ENCODE assay signal across 8 cellular contexts in the genomic region with DNA sequence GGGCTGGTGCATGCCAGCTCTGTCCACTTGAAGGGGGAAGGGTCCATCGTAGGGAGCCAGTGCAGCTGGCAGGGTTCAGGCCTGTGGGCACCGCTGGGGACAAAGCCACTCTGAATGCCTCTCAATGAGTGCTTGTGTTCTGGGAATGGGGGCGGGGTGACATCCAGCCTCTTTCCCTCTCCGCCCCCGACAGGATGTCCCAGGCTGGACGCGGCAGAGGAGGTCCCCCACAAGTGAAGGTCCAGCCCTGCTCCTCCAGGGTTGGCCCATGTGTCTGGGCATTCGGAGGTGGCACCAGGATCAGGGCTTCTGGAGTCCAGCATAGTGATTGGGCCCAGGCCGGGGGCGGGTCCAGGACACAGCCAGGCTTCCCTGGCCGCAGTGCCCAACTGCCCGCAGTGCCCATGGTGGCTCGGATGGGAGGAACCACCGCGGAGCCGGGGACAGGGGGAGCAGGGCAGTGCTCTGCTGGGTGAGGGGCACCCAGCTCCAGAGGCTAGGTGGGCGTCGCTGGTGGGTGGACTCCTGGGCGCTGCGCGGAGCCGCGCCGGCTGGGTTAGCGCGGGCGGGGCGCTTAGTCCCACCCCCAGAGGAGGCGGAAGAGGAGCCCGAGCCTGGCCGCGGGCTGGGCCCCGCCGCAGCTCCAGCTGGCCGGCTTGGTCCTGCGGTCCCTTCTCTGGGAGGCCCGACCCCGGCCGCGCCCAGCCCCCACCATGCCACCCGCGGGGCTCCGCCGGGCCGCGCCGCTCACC. TPM values are rescaled to one million over a fixed set of nuclear protein-coding genes. Genes with fewer than 3 reads are reported as not detected.
DNase-seq lines count a peak whose midpoint lies in the region.

Gene SHISA4 (plus strand): TSS at position 617 of the 752 bp plus-strand sequence. CDS start 97 bp downstream, at position 714.

- H3K36me3 ChIP-seq in SJSA1 = peaks cover 7% of the 10 kb centered on the region

- peak; percentile 3 for DNase-seq in stimulated activated CD8-positive, alpha-beta memory T cell treated with anti-CD3 and anti-CD28 coated beads, Interleukin-12 subunit alpha, Interleukin-12 subunit beta, amount 100 ng/mL, for 4 hours (ENCODE audit: low read depth)
- no peak for DNase-seq in stimulated activated CD8-positive, alpha-beta memory T cell treated with anti-CD3 and anti-CD28 coated beads, Interleukin-4, amount 100 ng/mL, for 48 hours
- peak; percentile 85 for DNase-seq in SJSA1 (ENCODE audit: low read depth in 1 of 2, low spot score in 2 of 2)
- DNase-seq in dedifferentiated amniotic fluid mesenchymal stem cell (ENCODE audit: extremely low spot score) = peak; percentile 45
- no peak for DNase-seq in NCI-H1048 (lab: John Stamatoyannopoulos, UW)
- no peak for DNase-seq in NCI-H1930 (lab: John Stamatoyannopoulos, UW)

- H3K27me3 ChIP-seq in SJSA1 (replicated peaks) (no peaks in the 10 kb centered on the region), layer of hippocampus (ENCODE audit: control insufficient read depth, insufficient read depth, low read length) (no peaks in the 10 kb centered on the region)

- H3K27ac ChIP-seq in SJSA1 (peak within 1 kb of the TSS; percentile 23; the same call in 1 of the 2 replicates), layer of hippocampus (ENCODE audit: low read depth, low read length) (peak within 1 kb of the TSS; percentile 93), skin epidermis (peak within 1 kb of the TSS in 16 of 21 experiments; percentile 4 to 81 (median 58))

- peaks cover 45% of the 10 kb centered on the region for H3K4me1 ChIP-seq in SJSA1 (replicated peaks)

- H3K9me3 ChIP-seq in SJSA1 (replicated peaks) = no peaks in the 10 kb centered on the region

- H3K4me3 ChIP-seq in SJSA1 (peak within 1 kb of the TSS; percentile 62), skin epidermis (peak within 1 kb of the TSS; percentile 42 to 68 (median 63))

RNA-seq across cellular contexts. Expression of gene SHISA4, which starts in this region (rescaled TPM):
- 31.9 and 43.4 TPM in 2 replicates for total RNA-seq in SJSA1 (2014; rRNA removed; shearing (Covaris generic))

Comparison
In these comparisons a context has a peak if more than half of its experiments do, and no peak if none do; other contexts are left out.
1. DNase-seq: peak in stimulated activated CD8-positive, alpha-beta memory T cell treated with anti-CD3 and anti-CD28 coated beads, Interleukin-12 subunit alpha, Interleukin-12 subunit beta, amount 100 ng/mL, for 4 hours (single experiment), SJSA1 (2 of 2) and dedifferentiated amniotic fluid mesenchymal stem cell (single experiment); none in stimulated activated CD8-positive, alpha-beta memory T cell treated with anti-CD3 and anti-CD28 coated beads, Interleukin-4, amount 100 ng/mL, for 48 hours (single experiment), NCI-H1048 (single experiment) and NCI-H1930 (0 of 2).
2. H3K27ac ChIP-seq: peak in every context shown above with its lines; median percentile 93 in layer of hippocampus; 58 in skin epidermis; 23 in SJSA1.